ENCODE assay signal across 11 cellular contexts in genomic region chr5:59328801-59329296, GRCh38.
DNase-seq lines count a peak whose midpoint lies in the region; ATAC-seq and TF ChIP-seq lines count a peak whose summit lies in the region.
"Had no signal": no experiment of that assay in that cellular context is flagged by ENCODE, and none has a peak within 500 bp of the region (broad histone marks: within the 10 kb centered on the region; RNA-seq: fewer than 3 reads in every experiment).

No MANE protein-coding gene starts in this region.

- TF ChIP-seq EP300 in Ishikawa (IDR thresholded peaks at IDR 0.05; ENCODE audit: borderline replicate concordance) = no peak

- TF ChIP-seq CTCF in brain microvascular endothelial cell (IDR thresholded peaks at IDR 0.05; ENCODE audit: low read depth, low read length, missing control alignments) (no peak), thyroid gland (IDR thresholded peaks at IDR 0.05) (no peak)

- H3K27ac ChIP-seq in brain microvascular endothelial cell = no peak overlapping the region
- no peak overlapping the region for H3K27ac ChIP-seq in thyroid gland
- H3K27ac ChIP-seq: upper lobe of left lung had no signal

- in situ Hi-C loops in brain microvascular endothelial cell (cut with HindIII; ENCODE audit: low pct_ligation_motif_present, low sequenced_read_pairs) = no loop called here

- H3K4me3 ChIP-seq in brain microvascular endothelial cell (ENCODE audit: low read depth, low read length) (no peak overlapping the region), thyroid gland (replicated peaks in 1 of 3) (no peak overlapping the region)
- H3K4me3 ChIP-seq: upper lobe of left lung had no signal

- no peak for ATAC-seq in HG03280 (IDR thresholded peaks at IDR 0.05; ENCODE audit: unreplicated experiment)
- ATAC-seq in GM19351 (IDR thresholded peaks at IDR 0.05; ENCODE audit: unreplicated experiment) = no peak
- ATAC-seq: HCT116 had no signal

- H3K4me1 ChIP-seq in thyroid gland = peaks cover 0 to 7% of the 10 kb centered on the region in 2 donors

- DNase-seq in Ammon's horn (ENCODE audit: low spot score) = peak; percentile 51
- DNase-seq in brain microvascular endothelial cell = peak; percentile 78
- peak; percentile 83 for DNase-seq in islet precursor cell
- no peak for DNase-seq in T-helper 1 cell
- no peak for DNase-seq in thyroid gland
- DNase-seq: central memory CD4-positive, alpha-beta T cell; upper lobe of left lung had no signal

- intact Hi-C loops in thyroid gland (cut with DNase I) = no loop called here

- H3K36me3 ChIP-seq in brain microvascular endothelial cell (replicated peaks) = no peaks in the 10 kb centered on the region
- H3K36me3 ChIP-seq in thyroid gland = no peaks in the 10 kb centered on the region
- H3K36me3 ChIP-seq: upper lobe of left lung had no signal

- no peak for TF ChIP-seq RAD21 in Ishikawa (IDR thresholded peaks at IDR 0.05; ENCODE audit: low read depth)

- 34 to 39% methylated on average over 6 of the region's 6 CpGs for WGBS in thyroid gland, 2 donors

- TF ChIP-seq POLR2A in thyroid gland (IDR thresholded peaks at IDR 0.05) = no peak

- no peaks in the 10 kb centered on the region for H3K27me3 ChIP-seq in brain microvascular endothelial cell (replicated peaks)
- H3K27me3 ChIP-seq in thyroid gland = no peaks in the 10 kb centered on the region
- H3K27me3 ChIP-seq: upper lobe of left lung had no signal

- H3K9me3 ChIP-seq in thyroid gland = no peaks in the 10 kb centered on the region
- H3K9me3 ChIP-seq: upper lobe of left lung had no signal

TF ChIP-seq in Ishikawa, 13 proteins besides CTCF, POLR2A, EP300 and RAD21:
- no peak for TF ChIP-seq TCF12 (IDR thresholded peaks at IDR 0.05; ENCODE audit: low read depth)
- peak; percentile 39; the same call in 1 of the 2 replicates for TF ChIP-seq NFIC (IDR thresholded peaks at IDR 0.05)
- no peak for TF ChIP-seq MAX (IDR thresholded peaks at IDR 0.05)
- TF ChIP-seq CREB1 (IDR thresholded peaks at IDR 0.05; ENCODE audit: low read depth) = no peak

Comparison
In these comparisons a context has a peak if more than half of its experiments do, and no peak if none do; other contexts are left out.
1. DNase-seq: peak in Ammon's horn (single experiment), brain microvascular endothelial cell (single experiment) and islet precursor cell (single experiment); none in T-helper 1 cell (0 of 5) and thyroid gland (0 of 2).